8 cellular contexts compared by ENCODE assay signal in the genomic region with DNA sequence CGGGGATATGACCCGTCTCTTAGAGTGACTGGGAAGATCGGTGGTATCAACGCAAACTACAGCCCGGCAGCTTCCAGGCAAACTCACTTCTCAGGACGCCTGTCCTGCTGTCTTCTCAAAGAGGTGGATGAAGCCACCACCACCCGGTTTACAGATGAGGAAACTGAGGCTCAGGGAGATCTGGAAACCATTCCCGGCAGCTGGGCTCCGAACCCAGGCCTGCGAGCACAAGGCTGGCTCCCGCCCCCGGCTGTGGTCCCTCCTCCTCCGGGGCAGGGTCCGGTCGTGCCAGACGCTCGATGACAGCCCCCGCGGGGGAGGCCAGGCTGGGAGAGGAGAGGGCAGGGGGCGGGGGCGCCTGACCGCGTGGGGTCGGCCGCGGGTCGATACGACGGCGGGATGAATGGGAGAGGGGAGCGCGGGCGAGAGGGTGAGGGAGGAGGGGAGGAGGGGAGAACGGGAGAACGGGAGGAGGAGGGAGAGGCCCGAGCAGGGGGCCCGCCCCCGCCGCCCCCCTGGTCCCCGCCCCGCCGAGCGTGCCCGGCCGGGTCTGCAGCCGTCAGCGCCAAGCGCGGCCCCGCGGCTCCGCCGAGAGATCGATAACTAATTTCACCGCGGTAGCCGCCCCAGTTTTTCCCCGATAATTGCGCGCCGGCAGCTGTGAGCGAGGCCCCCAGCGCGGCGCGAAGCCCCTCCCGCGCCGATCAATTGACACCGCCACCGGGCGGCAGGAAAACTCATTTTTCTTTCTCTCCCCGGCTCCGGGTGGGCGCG. TPM values are rescaled to one million over a fixed set of nuclear protein-coding genes. Genes with fewer than 3 reads are reported as not detected.
DNase-seq lines count a peak whose midpoint lies in the region; ATAC-seq, FAIRE-seq and TF ChIP-seq lines count a peak whose summit lies in the region.

No MANE protein-coding gene starts in this region.

- TF ChIP-seq CTCF in AG04450 (IDR thresholded peaks at IDR 0.05; ENCODE audit: low read depth, low read length) (no peak), nephron (IDR thresholded peaks at IDR 0.05; ENCODE audit: unreplicated experiment in 3 of 3) (no peak), GM13977 (IDR thresholded peaks at IDR 0.05; ENCODE audit: extremely low read depth, insufficient read depth, missing control alignments) (no peak)

- POLR2A ChIA-PET in AG04450 (lab: Yijun Ruan, JAX): no interaction called here

- H3K9me3 ChIP-seq in AG04450 (ENCODE audit: control insufficient read depth, insufficient read depth, low read length): no peaks in the 10 kb centered on the region
- H3K9me3 ChIP-seq in duodenal mucosa (ENCODE audit: control insufficient read depth in 1 of 2, low read length in 2 of 2): no peaks in the 10 kb centered on the region
- no peaks in the 10 kb centered on the region for H3K9me3 ChIP-seq in small intestine (ENCODE audit: control insufficient read depth, low read depth)

- in situ Hi-C loops in KBM-7 (cut with MboI; ENCODE audit: low pct_unique_long_range_greater_than_20kb, low sequenced_read_pairs) (no loop called here), GM13977 (cut with MboI; ENCODE audit: low pct_unique_long_range_greater_than_20kb, low sequenced_read_pairs, unreplicated experiment) (no loop called here)

- no peaks in the 10 kb centered on the region for H3K36me3 ChIP-seq in duodenal mucosa (ENCODE audit: control insufficient read depth in 1 of 2, insufficient read depth in 2 of 2, low read length in 2 of 2)
- H3K36me3 ChIP-seq in small intestine (ENCODE audit: control insufficient read depth in 2 of 2, insufficient read depth in 2 of 2, low read length in 2 of 2): no peaks in the 10 kb centered on the region

- peak overlapping the region; percentile 87 to 89 (median 87) for H3K4me3 Mint-ChIP-seq in nephron

- no peak overlapping the region for H3K9ac ChIP-seq in duodenal mucosa (ENCODE audit: low read depth in 1 of 2, low read length in 2 of 2)

- H3K36me3 Mint-ChIP-seq in nephron (ENCODE audit: low read depth): no peaks in the 10 kb centered on the region

- CTCF ChIA-PET in AG04450 (lab: Charles Lee): no interaction called here

- H3K27ac ChIP-seq in AG04450 (ENCODE audit: low read depth, low read length): no peak overlapping the region
- H3K27ac ChIP-seq in duodenal mucosa (ENCODE audit: low read depth, low read length): no peak overlapping the region
- H3K27ac ChIP-seq in small intestine (ENCODE audit: low read depth in 1 of 2, low read length in 1 of 2): no peak overlapping the region

- H3K4me1 ChIP-seq in duodenal mucosa (ENCODE audit: control insufficient read depth in 1 of 2, insufficient read depth in 2 of 2, low read length in 2 of 2) (peaks cover 0 to 8% of the 10 kb centered on the region in 2 donors), small intestine (ENCODE audit: control insufficient read depth in 2 of 2, insufficient read depth in 1 of 2, low read depth in 1 of 2, low read length in 1 of 2) (no peaks in the 10 kb centered on the region)

- H3K27me3 Mint-ChIP-seq in nephron (ENCODE audit: low read depth): peaks cover 7% of the 10 kb centered on the region

- DNase-seq in AG04450 (ENCODE audit: low read depth, low spot score) (no peak), KBM-7 (peak; percentile 32), small intestine (no peak), GM13977 (ENCODE audit: low spot score) (no peak)
- DNase-seq in stimulated activated CD4-positive, alpha-beta T cell treated with anti-CD3 and anti-CD28 coated beads, Interleukin-4, amount 100 ng/mL, for 1 hour: no peak

- H3K27ac Mint-ChIP-seq in nephron: peak overlapping the region; percentile 66 to 89 (median 86)

- H3K27me3 ChIP-seq in AG04450 (ENCODE audit: control insufficient read depth, insufficient read depth, low read length): peaks cover 32% of the 10 kb centered on the region
- peaks cover 16 to 19% of the 10 kb centered on the region in 2 donors for H3K27me3 ChIP-seq in duodenal mucosa (ENCODE audit: control insufficient read depth in 1 of 2, insufficient read depth in 2 of 2, low read length in 2 of 2)
- peaks cover 4 to 10% of the 10 kb centered on the region in 2 donors for H3K27me3 ChIP-seq in small intestine (ENCODE audit: control insufficient read depth in 2 of 2, insufficient read depth in 2 of 2, low read length in 2 of 2)

- H3K9me3 Mint-ChIP-seq in nephron: no peaks in the 10 kb centered on the region

- peaks cover 10% of the 10 kb centered on the region for H3K4me1 Mint-ChIP-seq in nephron

- no peak for FAIRE-seq in small intestine (lab: Jason Lieb, UNC)

- whole genome bisulfite sequencing in small intestine, 3 donors: 0 to 1% (median 1%) methylated on average over 33 to 76 of the region's 76 CpGs

- no peak for ATAC-seq in HG03520 (IDR thresholded peaks at IDR 0.05; ENCODE audit: unreplicated experiment)

- H3K4me3 ChIP-seq in AG04450 (ENCODE audit: low read depth, low read length) (peak overlapping the region; percentile 29; the same call in 1 of the 2 replicates), duodenal mucosa (ENCODE audit: low read depth in 1 of 2, low read length in 2 of 2) (peak overlapping the region; percentile 54 to 58), small intestine (ENCODE audit: low read depth in 1 of 2, low read length in 2 of 2) (peak overlapping the region in 1 of 2 donors; percentile 37)

RNA-seq across cellular contexts. Expression of a gene that starts 14.0 kb away (rescaled TPM):
- polyA plus RNA-seq in AG04450 (2011; rRNA removed): not detected in 2 replicates
- polyA minus RNA-seq in AG04450 (2011; rRNA and poly(A)+ RNA removed): not detected in 2 replicates
- not detected for polyA plus RNA-seq in small intestine
